28 cellular contexts compared by ENCODE assay signal in genomic region chr19:438416-438958, GRCh38. TPM values are rescaled to one million over a fixed set of nuclear protein-coding genes. Genes with fewer than 3 reads are reported as not detected.
"Had no signal": no experiment of that assay in that cellular context is flagged by ENCODE, and none has a peak within 500 bp of the region (broad histone marks: within the 10 kb centered on the region; RNA-seq: fewer than 3 reads in every experiment).

No MANE protein-coding gene starts in this region.

- ATAC-seq: left colon; left lung; lower lobe of right lung; naive thymus-derived CD8-positive, alpha-beta T cell; psoas muscle; stimulated activated memory B cell treated with anti-CD40 and anti-IgM and Interleukin-4, amounts not matched to agents 10 μg/mL and 1 μg/mL and 100 μg/mL, for 72 hours; stimulated activated naive CD8-positive, alpha-beta T cell treated with anti-CD3 and anti-CD28 coated beads, Interleukin-15, amount 100 ng/mL, for 72 hours had no signal

- H3K36me3 ChIP-seq: left lung, neutrophil, uterus had no signal

- DNase-seq: hypothalamus; islet precursor cell; kidney glomerular epithelial cell; left colon; lower lobe of right lung; mammary epithelial cell; mesenchymal stem cell; naive thymus-derived CD8-positive, alpha-beta T cell; occipital lobe; psoas muscle; right lobe of liver; stimulated activated CD4-positive, alpha-beta T cell treated with anti-CD3 and anti-CD28 coated beads, Interleukin-1b, Interleukin-23, amount 100 ng/mL, for 48 hours; stimulated activated CD4-positive, alpha-beta T cell treated with anti-CD3 and anti-CD28 coated beads, Interleukin-2, amount 100 ng/mL, for 48 hours; stimulated activated CD4-positive, alpha-beta T cell treated with anti-CD3 and anti-CD28 coated beads, Interleukin-4, amount 100 ng/mL, for 4 hours; stimulated activated CD8-positive, alpha-beta memory T cell treated with anti-CD3 and anti-CD28 coated beads, Interleukin-4, amount 100 ng/mL, for 48 hours; stimulated activated naive CD4-positive, alpha-beta T cell treated with Interleukin-2 at 50 U/mL for 16 hours; stimulated activated naive CD8-positive, alpha-beta T cell treated with anti-CD3 and anti-CD28 coated beads, Interleukin-15, amount 100 ng/mL, for 72 hours; substantia nigra; uterus had no signal

- H3K27me3 ChIP-seq: right lobe of liver, tibial nerve, uterus had no signal

- H3K27ac Mint-ChIP-seq: naive thymus-derived CD8-positive, alpha-beta T cell; nephron; stimulated activated memory B cell treated with anti-CD40 and anti-IgM and Interleukin-4, amounts not matched to agents 10 μg/mL and 1 μg/mL and 100 μg/mL, for 72 hours; stimulated activated naive CD8-positive, alpha-beta T cell treated with anti-CD3 and anti-CD28 coated beads, Interleukin-15, amount 100 ng/mL, for 72 hours; type B pancreatic cell had no signal

- H3K4me2 ChIP-seq: smooth muscle cell had no signal

- H3K27me3 Mint-ChIP-seq: type B pancreatic cell had no signal

- H2AFZ ChIP-seq: parathyroid adenoma had no signal

- H3K9ac ChIP-seq: parathyroid adenoma had no signal

- H3K4me3 Mint-ChIP-seq: naive thymus-derived CD8-positive, alpha-beta T cell; nephron; neural crest cell; stimulated activated memory B cell treated with anti-CD40 and anti-IgM and Interleukin-4, amounts not matched to agents 10 μg/mL and 1 μg/mL and 100 μg/mL, for 72 hours; stimulated activated naive CD8-positive, alpha-beta T cell treated with anti-CD3 and anti-CD28 coated beads, Interleukin-15, amount 100 ng/mL, for 72 hours; type B pancreatic cell had no signal

- H3K4me1 ChIP-seq: lower lobe of right lung, parathyroid adenoma, psoas muscle, right lobe of liver, tibial nerve, uterus had no signal

- H3K9me3 ChIP-seq: left lung, lower lobe of right lung, neutrophil, psoas muscle, right lobe of liver, tibial nerve, uterus had no signal

- H3K9me3 Mint-ChIP-seq: nephron, type B pancreatic cell had no signal

- H3K27ac ChIP-seq: left lung, lower lobe of right lung, neutrophil, parathyroid adenoma, psoas muscle, right lobe of liver, tibial nerve, uterus had no signal

- H3K4me3 ChIP-seq: left lung, lower lobe of right lung, psoas muscle, right lobe of liver, smooth muscle cell, tibial nerve, uterus had no signal

RNA-seq across cellular contexts. Expression of gene C2CD4C, which starts 29.5 kb away (rescaled TPM):
- total RNA-seq: naive thymus-derived CD8-positive, alpha-beta T cell had no signal
- polyA plus RNA-seq: naive thymus-derived CD8-positive, alpha-beta T cell had no signal

RNA-seq across cellular contexts. Expression of gene MADCAM1, which starts 57.8 kb away (rescaled TPM):
- total RNA-seq: smooth muscle cell had no signal
- polyA plus RNA-seq: smooth muscle cell had no signal
